Comparison of ENCODE assay signal across 8 cellular contexts in the genomic region with DNA sequence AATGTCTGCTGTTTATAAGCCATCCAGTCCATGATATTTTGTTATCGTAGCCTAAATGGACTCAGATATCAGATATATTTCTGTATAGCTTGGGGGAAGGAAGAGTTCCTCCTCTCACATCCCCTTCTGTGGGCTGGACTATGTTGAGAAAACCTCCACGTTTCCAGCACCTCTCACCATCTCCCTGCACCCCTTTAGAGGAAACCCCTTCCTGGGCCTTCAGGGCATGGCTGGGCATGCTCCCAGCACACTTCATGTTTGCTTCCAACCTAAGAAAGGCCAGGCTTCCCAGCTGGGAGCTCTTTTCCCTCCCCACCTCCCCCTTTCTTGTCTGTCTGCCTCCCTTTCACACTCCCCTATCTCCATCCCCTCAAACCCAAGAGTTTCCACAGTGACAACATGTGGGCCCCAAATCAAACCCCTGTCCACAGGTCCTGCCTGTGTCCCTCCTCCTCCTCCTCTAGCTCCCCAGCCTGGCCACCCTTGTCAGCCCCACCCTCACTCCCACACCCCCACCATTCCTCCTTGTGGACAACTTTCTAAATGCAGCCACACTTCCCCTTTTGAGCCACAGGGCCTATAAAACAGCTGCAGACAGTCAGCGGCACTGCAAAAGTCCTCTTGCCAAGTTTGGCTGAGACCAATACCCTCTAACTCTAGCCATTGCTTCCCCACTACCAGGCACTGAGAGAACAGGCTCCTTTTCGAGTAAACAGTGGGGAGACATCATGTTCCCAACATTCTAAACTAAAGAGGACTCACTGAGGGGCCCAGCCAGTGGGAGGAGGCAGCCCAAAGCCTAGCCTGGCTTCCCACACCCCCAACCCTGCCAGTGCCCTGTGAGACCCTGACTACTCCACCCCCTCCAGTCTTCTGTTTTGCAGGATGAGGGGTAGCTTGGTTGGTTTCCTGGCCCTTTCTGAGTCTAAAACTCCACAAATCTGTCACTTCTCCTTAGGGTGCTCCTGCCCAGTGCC.
DNase-seq lines count a peak whose midpoint lies in the region; TF ChIP-seq lines count a peak whose summit lies in the region.

No MANE protein-coding gene starts in this region.

- no peaks in the 10 kb centered on the region for H3K36me3 ChIP-seq in rectal smooth muscle tissue (ENCODE audit: control insufficient read depth, insufficient read depth, low read length)

- H3K4me3 ChIP-seq in fibroblast of villous mesenchyme (ENCODE audit: low read depth, low read length) (no peak overlapping the region), rectal smooth muscle tissue (ENCODE audit: low read length) (peak overlapping the region; percentile 19)

- H3K27me3 ChIP-seq in rectal smooth muscle tissue (ENCODE audit: control insufficient read depth, insufficient read depth, low read length), result no peaks in the 10 kb centered on the region

- in situ Hi-C loops in SK-MEL-5 (cut with HindIII; ENCODE audit: low pct_unique_long_range_greater_than_20kb, low sequenced_read_pairs), result loop anchor here (25.0 kb wide), 1 partner anchor 481 kb away; a partner anchor contains a TSS

- H3K4me1 ChIP-seq in rectal smooth muscle tissue (ENCODE audit: control insufficient read depth, insufficient read depth, low read length), result peaks cover 31% of the 10 kb centered on the region

- CTCF ChIA-PET in HEK293T (lab: Yijun Ruan, JAX), result no interaction called here

- peak; percentile 56 for TF ChIP-seq CTCF in fibroblast of villous mesenchyme (IDR thresholded peaks at IDR 0.05; ENCODE audit: insufficient read depth, low read depth, low read length)

- POLR2A ChIA-PET in HEK293T (lab: Yijun Ruan, JAX), result no interaction called here

- H3K27ac ChIP-seq in rectal smooth muscle tissue (ENCODE audit: low read depth, low read length), result peak overlapping the region; percentile 84

- DNase-seq in AG20443 (ENCODE audit: low spot score), result peak; percentile 75
- peak; percentile 41 for DNase-seq in HEK293T (ENCODE audit: extremely low spot score)
- DNase-seq in SK-MEL-5 (ENCODE audit: low read depth, low spot score), result peak; percentile 65
- DNase-seq in fibroblast of villous mesenchyme (ENCODE audit: low read depth), result peak; percentile 84
- DNase-seq in DMS79 treated with DMSO at 0.1 percent for 48 hours (lab: John Stamatoyannopoulos, UW), result no peak
- DNase-seq in SHP77 (lab: John Stamatoyannopoulos, UW), result no peak
- DNase-seq in NCI-H2227 treated with DMSO at 0.1 percent for 48 hours (lab: John Stamatoyannopoulos, UW), result no peak

- no peak overlapping the region for H3K9ac ChIP-seq in rectal smooth muscle tissue (ENCODE audit: low read length)

TF ChIP-seq in HEK293T, 16 proteins besides CTCF, POLR2A, EP300 and RAD21:
- TF ChIP-seq SUZ12 (IDR thresholded peaks at IDR 0.05) (no peak), FOXK2 (IDR thresholded peaks at IDR 0.05) (no peak), HDGF (IDR thresholded peaks at IDR 0.05; ENCODE audit: borderline replicate concordance) (no peak), TARDBP (IDR thresholded peaks at IDR 0.05) (no peak), ELF4 (IDR thresholded peaks at IDR 0.05) (no peak), SP1 (IDR thresholded peaks at IDR 0.05) (no peak), LEF1 (IDR thresholded peaks at IDR 0.05; ENCODE audit: borderline replicate concordance) (no peak), NFRKB (IDR thresholded peaks at IDR 0.05) (no peak), FOXA1 (IDR thresholded peaks at IDR 0.05) (no peak), ZNF384 (IDR thresholded peaks at IDR 0.05) (no peak), ARNT (IDR thresholded peaks at IDR 0.05) (no peak), CTBP1 (IDR thresholded peaks at IDR 0.05; ENCODE audit: borderline replicate concordance) (no peak), FOXM1 (IDR thresholded peaks at IDR 0.05; ENCODE audit: borderline replicate concordance) (no peak), L3MBTL2 (conservative IDR thresholded peaks at IDR 0.05) (no peak), BHLHE40 (IDR thresholded peaks at IDR 0.05; ENCODE audit: borderline replicate concordance) (no peak)
- TF ChIP-seq, protein P1, sequence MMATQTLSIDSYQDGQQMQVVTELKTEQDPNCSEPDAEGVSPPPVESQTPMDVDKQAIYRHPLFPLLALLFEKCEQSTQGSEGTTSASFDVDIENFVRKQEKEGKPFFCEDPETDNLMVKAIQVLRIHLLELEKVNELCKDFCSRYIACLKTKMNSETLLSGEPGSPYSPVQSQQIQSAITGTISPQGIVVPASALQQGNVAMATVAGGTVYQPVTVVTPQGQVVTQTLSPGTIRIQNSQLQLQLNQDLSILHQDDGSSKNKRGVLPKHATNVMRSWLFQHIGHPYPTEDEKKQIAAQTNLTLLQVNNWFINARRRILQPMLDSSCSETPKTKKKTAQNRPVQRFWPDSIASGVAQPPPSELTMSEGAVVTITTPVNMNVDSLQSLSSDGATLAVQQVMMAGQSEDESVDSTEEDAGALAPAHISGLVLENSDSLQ (IDR thresholded peaks at IDR 0.05), result no peak

Comparison
In these comparisons a context has a peak if more than half of its experiments do, and no peak if none do; other contexts are left out.
1. DNase-seq: peak in AG20443 (single experiment), HEK293T (single experiment), SK-MEL-5 (single experiment) and fibroblast of villous mesenchyme (single experiment); none in DMS79 treated with DMSO at 0.1 percent for 48 hours (single experiment), SHP77 (0 of 2) and NCI-H2227 treated with DMSO at 0.1 percent for 48 hours (single experiment).